In genomic region chr19:47186337-47187022, GRCh38 we compare ENCODE assay signal across 9 cellular contexts. TPM values are rescaled to one million over a fixed set of nuclear protein-coding genes. Genes with fewer than 3 reads are reported as not detected.
DNase-seq lines count a peak whose midpoint lies in the region; ATAC-seq and TF ChIP-seq lines count a peak whose summit lies in the region.
"Had no signal": no experiment of that assay in that cellular context is flagged by ENCODE, and none has a peak within 500 bp of the region (broad histone marks: within the 10 kb centered on the region; RNA-seq: fewer than 3 reads in every experiment).

No MANE protein-coding gene starts in this region.

- H3K27me3 Mint-ChIP-seq in activated CD8-positive, alpha-beta T cell treated with anti-CD3 and anti-CD28 coated beads, Interleukin-2, amount 10 ng/mL, durations not matched to agents 7 days and 5 days (ENCODE audit: low read depth) = no peaks in the 10 kb centered on the region
- no peaks in the 10 kb centered on the region for H3K27me3 Mint-ChIP-seq in type B pancreatic cell

- peak overlapping the region; percentile 92 for H3K27ac Mint-ChIP-seq in activated CD8-positive, alpha-beta T cell treated with anti-CD3 and anti-CD28 coated beads, Interleukin-2, amount 10 ng/mL, durations not matched to agents 7 days and 5 days
- peak overlapping the region; percentile 72 for H3K27ac Mint-ChIP-seq in type B pancreatic cell

- peak overlapping the region; percentile 64 for H3K4me3 Mint-ChIP-seq in activated CD8-positive, alpha-beta T cell treated with anti-CD3 and anti-CD28 coated beads, Interleukin-2, amount 10 ng/mL, durations not matched to agents 7 days and 5 days
- peak overlapping the region; percentile 24 for H3K4me3 Mint-ChIP-seq in type B pancreatic cell

- TF ChIP-seq CTCF in type B pancreatic cell (conservative IDR thresholded peaks at IDR 0.05) = no peak

- no peaks in the 10 kb centered on the region for H3K27me3 ChIP-seq in muscle layer of duodenum (ENCODE audit: low read depth, low read length)

- DNase-seq in activated CD8-positive, alpha-beta T cell treated with anti-CD3 and anti-CD28 coated beads, Interleukin-2, amount 10 ng/mL, durations not matched to agents 7 days and 5 days = peak; percentile 82
- no peak for DNase-seq in type B pancreatic cell (ENCODE audit: extremely low spot score, unreplicated experiment)
- DNase-seq in amygdala (lab: John Stamatoyannopoulos, UW) = no peak
- no peak for DNase-seq in sciatic nerve (ENCODE audit: low spot score)
- DNase-seq in DMS53 treated with DMSO at 0.1 percent for 48 hours (lab: John Stamatoyannopoulos, UW; ENCODE audit: unreplicated experiment) = no peak
- DNase-seq: IMR-90 had no signal

- intact Hi-C loops in sciatic nerve (cut with DNase I) = no loop called here

- H3K4me3 ChIP-seq in muscle layer of duodenum (ENCODE audit: low read depth in 1 of 2, low read length in 2 of 2) = no peak overlapping the region

- H3K4me1 Mint-ChIP-seq in activated CD8-positive, alpha-beta T cell treated with anti-CD3 and anti-CD28 coated beads, Interleukin-2, amount 10 ng/mL, durations not matched to agents 7 days and 5 days (ENCODE audit: low read depth) = peaks cover 84% of the 10 kb centered on the region
- H3K4me1 Mint-ChIP-seq in type B pancreatic cell (ENCODE audit: unreplicated experiment) = peaks cover 46% of the 10 kb centered on the region

- H3K36me3 ChIP-seq in muscle layer of duodenum (ENCODE audit: control insufficient read depth in 1 of 2, insufficient read depth in 2 of 2, low read length in 2 of 2) = peaks cover 0 to 3% of the 10 kb centered on the region in 2 donors

- peak overlapping the region; percentile 8 for H3K27ac ChIP-seq in muscle layer of duodenum (ENCODE audit: low read length)

- POLR2A ChIA-PET in activated CD8-positive, alpha-beta T cell treated with anti-CD3 and anti-CD28 coated beads, Interleukin-2, amount 10 ng/mL, durations not matched to agents 7 days and 5 days (lab: Charles Lee) = interaction anchor here (0.9 to 2.8 kb wide), 13 partner anchors 9 to 80 kb away, joined by 3 to 19 read pairs (median 4); partner anchors contain the start of genes CCDC9, SAE1 and ZC3H4

- peaks cover 71% of the 10 kb centered on the region for H3K36me3 Mint-ChIP-seq in activated CD8-positive, alpha-beta T cell treated with anti-CD3 and anti-CD28 coated beads, Interleukin-2, amount 10 ng/mL, durations not matched to agents 7 days and 5 days (ENCODE audit: low read depth)
- H3K36me3 Mint-ChIP-seq in type B pancreatic cell = peaks cover 9% of the 10 kb centered on the region

- H3K9me3 Mint-ChIP-seq in activated CD8-positive, alpha-beta T cell treated with anti-CD3 and anti-CD28 coated beads, Interleukin-2, amount 10 ng/mL, durations not matched to agents 7 days and 5 days (ENCODE audit: insufficient read depth) = no peaks in the 10 kb centered on the region
- no peaks in the 10 kb centered on the region for H3K9me3 Mint-ChIP-seq in type B pancreatic cell

- H3K9me3 ChIP-seq in muscle layer of duodenum (ENCODE audit: control insufficient read depth in 1 of 2, low read length in 2 of 2) = no peaks in the 10 kb centered on the region

- CTCF ChIA-PET in activated CD8-positive, alpha-beta T cell treated with anti-CD3 and anti-CD28 coated beads, Interleukin-2, amount 10 ng/mL, durations not matched to agents 7 days and 5 days (lab: Charles Lee) = interaction anchor here (0.7 to 5.1 kb wide), 18 partner anchors 9 to 250 kb away, joined by 3 to 72 read pairs (median 6); partner anchors contain the start of genes CCDC9, SAE1 and ZC3H4

- peaks cover 11 to 32% of the 10 kb centered on the region in 2 donors for H3K4me1 ChIP-seq in muscle layer of duodenum (ENCODE audit: control insufficient read depth in 1 of 2, insufficient read depth in 2 of 2, low read length in 2 of 2)

- ATAC-seq in GM18868 (IDR thresholded peaks at IDR 0.05; ENCODE audit: unreplicated experiment) = peak; percentile 61
- ATAC-seq in HG03039 (IDR thresholded peaks at IDR 0.05; ENCODE audit: unreplicated experiment) = peak; percentile 78
- peak; percentile 88 for ATAC-seq in activated CD8-positive, alpha-beta T cell treated with anti-CD3 and anti-CD28 coated beads, Interleukin-2, amount 10 ng/mL, durations not matched to agents 7 days and 5 days
- no peak for ATAC-seq in sciatic nerve

RNA-seq across cellular contexts. Expression of gene BBC3, which starts 44.5 kb away (rescaled TPM):
- total RNA-seq in activated CD8-positive, alpha-beta T cell treated with anti-CD3 and anti-CD28 coated beads, Interleukin-2, amount 10 ng/mL, durations not matched to agents 7 days and 5 days = 10 to 100 TPM; 15.7 to 16.8 TPM
- total RNA-seq in type B pancreatic cell (ENCODE audit: low replicate concordance) (14.8 and 36.2 TPM in 2 replicates), sciatic nerve (5.4 TPM)

RNA-seq across cellular contexts. Expression of gene SAE1, which starts 55.8 kb away (rescaled TPM):
- 100 to 1,000 TPM; 165 to 175 TPM for total RNA-seq in activated CD8-positive, alpha-beta T cell treated with anti-CD3 and anti-CD28 coated beads, Interleukin-2, amount 10 ng/mL, durations not matched to agents 7 days and 5 days
- total RNA-seq in type B pancreatic cell (ENCODE audit: low replicate concordance) = 102 and 155 TPM in 2 replicates
- 41.8 TPM for total RNA-seq in sciatic nerve
